ENCODE assay signal across 9 cellular contexts in genomic region chr11:1854132-1854948, GRCh38. TPM values are rescaled to one million over a fixed set of nuclear protein-coding genes. Genes with fewer than 3 reads are reported as not detected.
DNase-seq lines count a peak whose midpoint lies in the region; ATAC-seq and TF ChIP-seq lines count a peak whose summit lies in the region.
"Had no signal": no experiment of that assay in that cellular context is flagged by ENCODE, and none has a peak within 500 bp of the region (broad histone marks: within the 10 kb centered on the region; RNA-seq: fewer than 3 reads in every experiment).

No MANE protein-coding gene starts in this region.

- H3K4me2 ChIP-seq in mammary epithelial cell (ENCODE audit: insufficient read depth, low read depth, low read length), result no peak overlapping the region

- dilution Hi-C loops in mammary epithelial cell (cut with HindIII; ENCODE audit: low sequenced_read_pairs), result no loop called here

- H3K27me3 ChIP-seq in breast epithelium (no peaks in the 10 kb centered on the region), mammary epithelial cell (ENCODE audit: insufficient read depth, low read length) (no peaks in the 10 kb centered on the region), vagina (no peaks in the 10 kb centered on the region), right lobe of liver (no peaks in the 10 kb centered on the region)

- H3K36me3 ChIP-seq in breast epithelium, result no peaks in the 10 kb centered on the region
- H3K36me3 ChIP-seq in mammary epithelial cell (ENCODE audit: insufficient read depth, low read length), result no peaks in the 10 kb centered on the region
- H3K36me3 ChIP-seq in vagina, result no peaks in the 10 kb centered on the region
- H3K36me3 ChIP-seq in right lobe of liver, result no peaks in the 10 kb centered on the region

- TF ChIP-seq CTCF in breast epithelium (IDR thresholded peaks at IDR 0.05), result no peak
- TF ChIP-seq CTCF in mammary epithelial cell (conservative IDR thresholded peaks at IDR 0.05 in 1 of 2, IDR thresholded peaks at IDR 0.05 in 1 of 2; ENCODE audit: extremely low read depth in 1 of 2, insufficient read depth in 1 of 2, low read depth in 1 of 2, low read length in 2 of 2), result no peak
- no peak for TF ChIP-seq CTCF in vagina (IDR thresholded peaks at IDR 0.05)
- TF ChIP-seq CTCF in right lobe of liver (IDR thresholded peaks at IDR 0.05), result no peak

- 93% methylated on average over 6 of the region's 27 CpGs for WGBS in mammary epithelial cell (ENCODE audit: low coverage, missing lambda C conversion rate)
- WGBS in right lobe of liver (ENCODE audit: insufficient coverage, low coverage, low lambda C conversion rate, missing lambda C conversion rate), result 64% methylated on average over 11 of the region's 27 CpGs

- no TSS peak for BruUV-seq in mammary epithelial cell (replicated peaks; lab: Mats Ljungman, UMichigan)

- TF ChIP-seq POLR2A in breast epithelium (IDR thresholded peaks at IDR 0.05), result no peak
- TF ChIP-seq POLR2A in vagina (IDR thresholded peaks at IDR 0.05), result no peak
- no peak for TF ChIP-seq POLR2A in right lobe of liver (IDR thresholded peaks at IDR 0.05)

- H3K27ac Mint-ChIP-seq in activated naive CD8-positive, alpha-beta T cell, result peak overlapping the region; percentile 97

- H2AFZ ChIP-seq in mammary epithelial cell (ENCODE audit: low read depth, low read length), result no peak overlapping the region

- H3K4me3 ChIP-seq in breast epithelium, result peak overlapping the region; percentile 2 to 41 (median 34)
- H3K4me3 ChIP-seq in mammary epithelial cell (replicated peaks in 1 of 3; ENCODE audit: insufficient read depth in 1 of 3, low read depth in 2 of 3, low read length in 3 of 3), result no peak overlapping the region
- H3K4me3 ChIP-seq in vagina, result peak overlapping the region; percentile 13 to 32
- H3K4me3 ChIP-seq in right lobe of liver, result no peak overlapping the region

- peak; percentile 22 for ATAC-seq in HG02981 (IDR thresholded peaks at IDR 0.05; ENCODE audit: unreplicated experiment)
- ATAC-seq in right lobe of liver, result no peak

- intact Hi-C loops in breast epithelium (cut with DNase I; ENCODE audit: low total_unique reads) (no loop called here), mammary epithelial cell (cut with micrococcal nuclease) (no loop called here), vagina (cut with DNase I) (loop anchor here (10.0 kb wide), 1 partner anchor 1020 kb away; no protein-coding TSS in a partner anchor), right lobe of liver (cut with DNase I) (no loop called here)

- H3K4me3 Mint-ChIP-seq in activated naive CD8-positive, alpha-beta T cell, result peak overlapping the region; percentile 96

- no peaks in the 10 kb centered on the region for H4K20me1 ChIP-seq in mammary epithelial cell (ENCODE audit: insufficient read depth, low read length)

- no peaks in the 10 kb centered on the region for H3K4me1 ChIP-seq in breast epithelium
- no peaks in the 10 kb centered on the region for H3K4me1 ChIP-seq in mammary epithelial cell (ENCODE audit: insufficient read depth, low read length)
- H3K4me1 ChIP-seq in vagina, result no peaks in the 10 kb centered on the region
- H3K4me1 ChIP-seq in right lobe of liver, result no peaks in the 10 kb centered on the region

- no peaks in the 10 kb centered on the region for H3K9me3 Mint-ChIP-seq in activated naive CD8-positive, alpha-beta T cell (ENCODE audit: low read depth)

- in situ Hi-C loops in mammary epithelial cell (cut with MboI; ENCODE audit: low sequenced_read_pairs in 2 of 2), result loop anchor here in 1 of 2 donors (10.0 kb wide), 1 partner anchor 290 kb away; no protein-coding TSS in a partner anchor

- no peak for DNase-seq in breast epithelium (ENCODE audit: low spot score in 2 of 2)
- no peak for DNase-seq in mammary epithelial cell
- DNase-seq in vagina (ENCODE audit: extremely low spot score in 2 of 2), result no peak
- no peak for DNase-seq in DMS79 (lab: John Stamatoyannopoulos, UW)
- DNase-seq in cerebellar cortex (ENCODE audit: low spot score), result no peak
- no peak for DNase-seq in right lobe of liver

- no peaks in the 10 kb centered on the region for H3K9me3 ChIP-seq in breast epithelium
- no peaks in the 10 kb centered on the region for H3K9me3 ChIP-seq in mammary epithelial cell (replicated peaks; ENCODE audit: insufficient read depth, low read length)
- no peaks in the 10 kb centered on the region for H3K9me3 ChIP-seq in vagina
- H3K9me3 ChIP-seq in right lobe of liver, result no peaks in the 10 kb centered on the region

- H3K9ac ChIP-seq in mammary epithelial cell (ENCODE audit: insufficient read depth, low read length), result no peak overlapping the region

- peaks cover 70% of the 10 kb centered on the region for H3K4me1 Mint-ChIP-seq in activated naive CD8-positive, alpha-beta T cell (ENCODE audit: low read depth)

- CTCF ChIA-PET in mammary epithelial cell (lab: Charles Lee; ENCODE audit: low non-redundant PET), result no interaction called here

- no peak overlapping the region for H3K27ac ChIP-seq in breast epithelium
- no peak overlapping the region for H3K27ac ChIP-seq in mammary epithelial cell (ENCODE audit: insufficient read depth, low read depth, low read length)
- H3K27ac ChIP-seq in vagina, result no peak overlapping the region
- peak overlapping the region in 1 of 3 donors; percentile 24 for H3K27ac ChIP-seq in right lobe of liver
- H3K27ac ChIP-seq: C4-2B had no signal

- H3K36me3 Mint-ChIP-seq in activated naive CD8-positive, alpha-beta T cell, result no peaks in the 10 kb centered on the region

- H3K79me2 ChIP-seq in mammary epithelial cell (ENCODE audit: insufficient read depth, low read length), result no peaks in the 10 kb centered on the region

- H3K27me3 Mint-ChIP-seq in activated naive CD8-positive, alpha-beta T cell, result no peaks in the 10 kb centered on the region

RNA-seq across cellular contexts. Expression of gene LSP1, which starts 1.5 kb away (rescaled TPM):
- 10 to 100 TPM; 21.4 to 36.0 (median 23.6) TPM for total RNA-seq in breast epithelium
- 1 to 10 TPM in 1 of 2 donors, under 1 TPM in 1; 0.17 to 2.0 TPM for total RNA-seq in mammary epithelial cell
- not detected for polyA plus RNA-seq in mammary epithelial cell
- polyA minus RNA-seq in mammary epithelial cell, result not detected
- 32.7 TPM for total RNA-seq in vagina
- 10 to 100 TPM in 3 of 6 experiments, 1 to 10 TPM in 3; 2.3 to 20.6 (median 8.8) TPM for total RNA-seq in right lobe of liver

RNA-seq across cellular contexts. Expression of gene TNNI2, which starts 15.6 kb away (rescaled TPM):
- total RNA-seq in breast epithelium, result 1 to 10 TPM in 2 of 3 donors, not detected in 1; 1.6 to 5.6 TPM
- total RNA-seq in mammary epithelial cell, result 10 to 100 TPM in 1 of 2 donors, 1 to 10 TPM in 1; 8.8 to 44.7 TPM
- polyA plus RNA-seq in mammary epithelial cell, result 34.8 TPM
- 4.3 TPM for polyA minus RNA-seq in mammary epithelial cell
- total RNA-seq in vagina, result not detected
- 1 to 10 TPM in 2 of 6 experiments, under 1 TPM in 1, not detected in 3; 0.31 to 1.9 (median 1.1) TPM for total RNA-seq in right lobe of liver

RNA-seq across cellular contexts. Expression of gene SYT8, which starts 19.6 kb away (rescaled TPM):
- total RNA-seq in breast epithelium (10 to 100 TPM in 2 of 3 donors, not detected in 1; 10.7 to 12.1 TPM), mammary epithelial cell (100 to 1,000 TPM; 103 to 209 TPM), vagina (1.2 TPM), right lobe of liver (under 1 TPM in 1 of 6 experiments, not detected in 5; 0.68 TPM)
- 57.2 TPM for polyA plus RNA-seq in mammary epithelial cell
- 4.9 TPM for polyA minus RNA-seq in mammary epithelial cell

RNA-seq across cellular contexts. Expression of gene PRR33, which starts 37.4 kb away (rescaled TPM):
- total RNA-seq in breast epithelium, result not detected
- not detected for total RNA-seq in mammary epithelial cell
- polyA plus RNA-seq in mammary epithelial cell, result not detected
- not detected for polyA minus RNA-seq in mammary epithelial cell
- not detected for total RNA-seq in vagina
- total RNA-seq in right lobe of liver, result not detected

Comparison
In these comparisons a context has a peak if more than half of its experiments do, and no peak if none do; other contexts are left out.
1. H3K4me3 ChIP-seq: peak in breast epithelium (3 of 3) and vagina (2 of 2); none in mammary epithelial cell (0 of 3) and right lobe of liver (0 of 3).
2. RNA of gene SYT8, which starts 19.6 kb away (total RNA-seq): 103 to 209 TPM in mammary epithelial cell; 10.7 to 12.1 TPM in breast epithelium, 1.2 TPM in vagina (single experiment) and 0.68 TPM in right lobe of liver; every median in the first group is over 4 times any median in the second.